In the genomic region with DNA sequence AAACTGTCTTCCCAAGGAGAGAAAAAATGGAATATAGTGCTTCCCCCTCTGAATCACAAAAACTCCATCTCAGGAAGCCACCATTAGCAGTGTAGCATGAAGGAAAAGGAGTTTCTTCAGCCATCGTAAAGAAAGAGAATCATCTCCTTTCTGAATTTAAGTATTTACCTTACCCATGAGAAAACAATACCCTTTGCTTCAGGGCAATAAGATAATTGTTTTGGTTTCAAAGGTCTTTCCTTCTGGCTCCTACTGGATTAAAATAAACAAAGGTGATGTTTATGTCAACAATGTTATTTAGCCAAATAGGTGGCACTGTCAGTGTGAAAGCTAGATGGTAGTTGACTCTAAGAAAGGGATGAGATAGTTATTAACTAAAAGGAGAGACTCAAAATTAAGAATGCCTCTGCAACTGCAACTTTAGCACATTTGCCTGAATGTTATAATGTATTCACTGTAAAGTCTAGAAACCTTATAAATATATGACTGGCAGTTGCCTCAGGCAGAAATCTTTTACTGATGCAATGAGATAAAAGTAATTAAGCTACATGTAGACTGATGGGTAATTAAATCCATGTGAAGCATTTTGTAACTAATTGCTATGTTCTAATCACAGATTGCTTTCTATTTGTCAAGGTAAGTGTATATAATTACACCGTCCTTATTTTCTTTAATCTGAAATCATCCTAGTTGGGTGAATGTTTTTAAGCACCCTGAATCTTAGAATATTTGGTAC, we compare ENCODE assay signal across 17 cellular contexts.
DNase-seq lines count a peak whose midpoint lies in the region; ATAC-seq and TF ChIP-seq lines count a peak whose summit lies in the region.
"Had no signal": no experiment of that assay in that cellular context is flagged by ENCODE, and none has a peak within 500 bp of the region (broad histone marks: within the 10 kb centered on the region; RNA-seq: fewer than 3 reads in every experiment).

No MANE protein-coding gene starts in this region.

- H3K36me3 Mint-ChIP-seq in nephron progenitor cell (ENCODE audit: low read depth), result peaks cover 16% of the 10 kb centered on the region

- no peaks in the 10 kb centered on the region for H3K27me3 Mint-ChIP-seq in nephron progenitor cell (ENCODE audit: low read depth, poor library complexity)
- H3K27me3 Mint-ChIP-seq: memory B cell; stimulated activated naive B cell treated with anti-CD40 and anti-IgM and Interleukin-4, amounts not matched to agents 10 μg/mL and 1 μg/mL and 100 μg/mL, for 72 hours had no signal

- intact Hi-C loops in Panc1 (cut with micrococcal nuclease; ENCODE audit: unreplicated experiment), result no loop called here

- peak overlapping the region; percentile 15 for H3K27ac Mint-ChIP-seq in nephron progenitor cell
- H3K27ac Mint-ChIP-seq: memory B cell; stimulated activated naive B cell treated with anti-CD40 and anti-IgM and Interleukin-4, amounts not matched to agents 10 μg/mL and 1 μg/mL and 100 μg/mL, for 72 hours had no signal

- no peak overlapping the region for H3K4me3 Mint-ChIP-seq in nephron progenitor cell
- H3K4me3 Mint-ChIP-seq: memory B cell; neural crest cell; stimulated activated naive B cell treated with anti-CD40 and anti-IgM and Interleukin-4, amounts not matched to agents 10 μg/mL and 1 μg/mL and 100 μg/mL, for 72 hours had no signal

- peaks cover 13% of the 10 kb centered on the region; the same call in 1 of the 2 replicates for H3K4me1 ChIP-seq in Panc1 (ENCODE audit: control insufficient read depth, insufficient read depth, low read length)

- in situ Hi-C loops in Panc1 (cut with HindIII; ENCODE audit: low pct_unique_long_range_greater_than_20kb, low sequenced_read_pairs), result no loop called here

- H3K36me3 ChIP-seq in Panc1 (ENCODE audit: control insufficient read depth, insufficient read depth, low read length), result no peaks in the 10 kb centered on the region
- H3K36me3 ChIP-seq: tibial artery had no signal

- peaks cover 17% of the 10 kb centered on the region for H3K4me1 Mint-ChIP-seq in nephron progenitor cell
- H3K4me1 Mint-ChIP-seq: memory B cell; neural crest cell; stimulated activated naive B cell treated with anti-CD40 and anti-IgM and Interleukin-4, amounts not matched to agents 10 μg/mL and 1 μg/mL and 100 μg/mL, for 72 hours had no signal

- ATAC-seq in Panc1, result peak; percentile 53; the same call in 1 of the 2 replicates
- ATAC-seq: stimulated activated naive B cell treated with anti-CD40 and anti-IgM and Interleukin-4, amounts not matched to agents 10 μg/mL and 1 μg/mL and 100 μg/mL, for 72 hours had no signal

- TF ChIP-seq CTCF in Panc1 (IDR thresholded peaks at IDR 0.05) (no peak), nephron progenitor cell (IDR thresholded peaks at IDR 0.05) (no peak)

- no peaks in the 10 kb centered on the region for H3K27me3 ChIP-seq in Panc1 (ENCODE audit: control insufficient read depth, insufficient read depth, low read length)
- H3K27me3 ChIP-seq: tibial artery had no signal

- no TSS peak for BruUV-seq in Panc1 (replicated peaks; lab: Mats Ljungman, UMichigan)

- H3K9me3 ChIP-seq in Panc1 (ENCODE audit: control insufficient read depth, insufficient read depth, low read depth, low read length), result no peaks in the 10 kb centered on the region
- H3K9me3 ChIP-seq: tibial artery had no signal

- POLR2A ChIA-PET in Panc1 (lab: Charles Lee), result no interaction called here

- peak overlapping the region; percentile 58; the same call in 1 of the 2 replicates for H3K27ac ChIP-seq in Panc1 (ENCODE audit: low read length)
- H3K27ac ChIP-seq: tibial artery had no signal

- CTCF ChIA-PET in Panc1 (lab: Charles Lee), result interaction anchor here (0.7 kb wide), 1 partner anchor 1002 kb away, joined by 6 read pairs; no protein-coding TSS in a partner anchor

- no peak overlapping the region for H3K4me3 ChIP-seq in Panc1 (ENCODE audit: low read depth in 2 of 2, low read length in 2 of 2)
- H3K4me3 ChIP-seq: tibial artery had no signal

- peaks cover 4% of the 10 kb centered on the region for H3K9me3 Mint-ChIP-seq in nephron progenitor cell
- H3K9me3 Mint-ChIP-seq: memory B cell; stimulated activated naive B cell treated with anti-CD40 and anti-IgM and Interleukin-4, amounts not matched to agents 10 μg/mL and 1 μg/mL and 100 μg/mL, for 72 hours had no signal

- DNase-seq in HT-29 (ENCODE audit: low spot score) (peak; percentile 21), NCI-H146 (lab: John Stamatoyannopoulos, UW) (peak; percentile 80), Panc1 (ENCODE audit: low read depth, low spot score) (no peak), nephron progenitor cell (no peak), nucleus accumbens (lab: John Stamatoyannopoulos, UW) (no peak), HCEC 1CT (no peak), D341Med (ENCODE audit: low spot score) (no peak)
- DNase-seq: activated CD4-positive, alpha-beta T cell treated with anti-CD3 and anti-CD28 coated beads for 1 hour; aorta; islet precursor cell; NCI-H2227 treated with DMSO at 0.1 percent for 48 hours; stimulated activated CD4-positive, alpha-beta T cell treated with anti-CD3 and anti-CD28 coated beads, Interleukin-15, amount 100 ng/mL, for 24 hours; stimulated activated naive B cell treated with anti-CD40 and anti-IgM and Interleukin-4, amounts not matched to agents 10 μg/mL and 1 μg/mL and 100 μg/mL, for 72 hours; T-helper 9 cell; tibial artery had no signal

Comparison
In these comparisons a context has a peak if more than half of its experiments do, and no peak if none do; other contexts are left out.
1. DNase-seq: peak in HT-29 (single experiment) and NCI-H146 (single experiment); none in Panc1 (single experiment), nephron progenitor cell (single experiment), nucleus accumbens (0 of 56), HCEC 1CT (single experiment) and D341Med (single experiment).